ENCODE assay signal across 13 cellular contexts in the genomic region with DNA sequence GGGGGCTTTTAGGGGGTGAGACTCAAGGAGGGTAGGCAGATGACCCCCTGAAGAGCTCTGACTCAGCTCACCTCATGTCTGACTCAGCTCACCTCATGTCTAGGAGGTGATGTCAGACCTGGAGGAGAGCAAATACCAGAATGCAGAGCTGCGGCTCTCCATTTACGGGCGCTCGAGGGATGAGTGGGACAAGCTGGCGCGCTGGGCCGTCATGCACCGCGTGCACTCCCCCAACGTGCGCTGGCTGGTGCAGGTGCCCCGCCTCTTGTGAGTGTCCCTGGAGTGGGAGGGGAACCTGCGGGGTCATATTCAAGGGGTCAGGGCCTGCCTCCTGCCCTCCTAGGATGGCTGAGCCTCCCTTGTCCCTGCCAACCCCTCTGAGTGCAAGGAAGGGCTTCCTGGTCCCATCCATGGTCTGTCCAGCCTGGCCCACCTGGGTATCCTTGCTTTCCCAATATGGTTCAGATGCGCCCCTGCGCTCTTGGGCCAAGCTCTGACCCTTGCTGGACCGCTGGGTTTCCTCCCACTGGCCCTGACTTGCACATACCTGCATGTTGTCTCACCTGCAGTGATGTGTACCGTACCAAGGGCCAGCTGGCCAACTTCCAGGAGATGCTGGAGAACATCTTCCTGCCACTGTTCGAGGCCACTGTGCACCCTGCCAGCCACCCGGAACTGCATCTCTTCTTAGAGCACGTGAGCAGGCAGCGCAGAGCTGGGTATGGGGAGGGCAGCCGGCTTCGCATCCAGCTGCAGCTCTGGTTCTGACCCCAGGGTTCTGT. TPM values are rescaled to one million over a fixed set of nuclear protein-coding genes. Genes with fewer than 3 reads are reported as not detected.
A peak's percentile ranks its signal among the peaks of the same experiment; 100 is the strongest.
DNase-seq lines count a peak whose midpoint lies in the region; ATAC-seq and TF ChIP-seq lines count a peak whose summit lies in the region.
"Had no signal": no experiment of that assay in that cellular context is flagged by ENCODE, and none has a peak within 500 bp of the region (broad histone marks: within the 10 kb centered on the region; RNA-seq: fewer than 3 reads in every experiment).

No MANE protein-coding gene starts in this region.

- WGBS in endodermal cell (ENCODE audit: insufficient coverage in 1 of 2, insufficient read length in 1 of 2), 2 experiments, result 93 to 98% methylated on average over 11 to 23 of the region's 23 CpGs

- H4K20me1 ChIP-seq in PC-3 (ENCODE audit: low read length), result no peaks in the 10 kb centered on the region

- no peaks in the 10 kb centered on the region for H3K27me3 ChIP-seq in PC-3 (ENCODE audit: low read length)
- H3K27me3 ChIP-seq in endodermal cell (ENCODE audit: control insufficient read depth, insufficient read depth, low read length, poor library complexity, severe bottlenecking), result no peaks in the 10 kb centered on the region
- H3K27me3 ChIP-seq: spleen had no signal

- H3K9ac ChIP-seq in PC-3 (ENCODE audit: low read length) (no peak overlapping the region), endodermal cell (ENCODE audit: extremely low read depth, low read length, poor library complexity, severe bottlenecking) (no peak overlapping the region)

- peak overlapping the region; percentile 62 for H3K27ac Mint-ChIP-seq in activated CD4-positive, alpha-beta T cell treated with anti-CD3 and anti-CD28 coated beads, Interleukin-2, amount 10 ng/mL, durations not matched to agents 7 days and 5 days
- H3K27ac Mint-ChIP-seq in activated CD4-positive, alpha-beta T cell treated with anti-CD3 and anti-CD28 coated beads, Interleukin-2, amount 10 ng/mL, durations not matched to agents 24 days and 14 days, result no peak overlapping the region
- H3K27ac Mint-ChIP-seq in endodermal cell, result no peak overlapping the region
- H3K27ac Mint-ChIP-seq: activated B cell treated with CpG ODN at 0.5 μM for 24 hours had no signal

- ATAC-seq in PC-3, result peak; percentile 61; the same call in 1 of the 2 replicates

- intact Hi-C loops in activated CD4-positive, alpha-beta T cell treated with anti-CD3 and anti-CD28 coated beads, Interleukin-2, amount 10 ng/mL, durations not matched to agents 24 days and 14 days (cut with micrococcal nuclease), result no loop called here
- intact Hi-C loops in PC-3 (cut with micrococcal nuclease), result no loop called here

- H3K79me2 ChIP-seq in PC-3 (ENCODE audit: low read length), result peaks cover 11% of the 10 kb centered on the region

- H3K4me3 ChIP-seq in PC-3 (ENCODE audit: low read length) (no peak overlapping the region), endodermal cell (ENCODE audit: low read length) (no peak overlapping the region)
- H3K4me3 ChIP-seq: spleen had no signal

- H3K4me1 ChIP-seq in PC-3 (ENCODE audit: insufficient read depth, low read length) (no peaks in the 10 kb centered on the region), endodermal cell (ENCODE audit: control insufficient read depth, insufficient read depth, low read length) (no peaks in the 10 kb centered on the region)

- peaks cover 40% of the 10 kb centered on the region for H3K36me3 Mint-ChIP-seq in activated CD4-positive, alpha-beta T cell treated with anti-CD3 and anti-CD28 coated beads, Interleukin-2, amount 10 ng/mL, durations not matched to agents 7 days and 5 days (ENCODE audit: low read depth)
- H3K36me3 Mint-ChIP-seq in activated CD4-positive, alpha-beta T cell treated with anti-CD3 and anti-CD28 coated beads, Interleukin-2, amount 10 ng/mL, durations not matched to agents 24 days and 14 days (ENCODE audit: low read depth), result peaks cover 48% of the 10 kb centered on the region
- H3K36me3 Mint-ChIP-seq in endodermal cell (ENCODE audit: low read depth), result peaks cover 35% of the 10 kb centered on the region

- H2AFZ ChIP-seq in PC-3 (ENCODE audit: low read length), result no peak overlapping the region

- H3K4me1 Mint-ChIP-seq in activated CD4-positive, alpha-beta T cell treated with anti-CD3 and anti-CD28 coated beads, Interleukin-2, amount 10 ng/mL, durations not matched to agents 7 days and 5 days, result peaks cover 20% of the 10 kb centered on the region
- H3K4me1 Mint-ChIP-seq in activated CD4-positive, alpha-beta T cell treated with anti-CD3 and anti-CD28 coated beads, Interleukin-2, amount 10 ng/mL, durations not matched to agents 24 days and 14 days, result peaks cover 19% of the 10 kb centered on the region
- H3K4me1 Mint-ChIP-seq in endodermal cell, result no peaks in the 10 kb centered on the region

- H3K9me3 Mint-ChIP-seq in activated CD4-positive, alpha-beta T cell treated with anti-CD3 and anti-CD28 coated beads, Interleukin-2, amount 10 ng/mL, durations not matched to agents 7 days and 5 days, result no peaks in the 10 kb centered on the region
- H3K9me3 Mint-ChIP-seq in activated CD4-positive, alpha-beta T cell treated with anti-CD3 and anti-CD28 coated beads, Interleukin-2, amount 10 ng/mL, durations not matched to agents 24 days and 14 days, result no peaks in the 10 kb centered on the region
- H3K9me3 Mint-ChIP-seq in endodermal cell, result no peaks in the 10 kb centered on the region
- H3K9me3 Mint-ChIP-seq: activated B cell treated with CpG ODN at 0.5 μM for 24 hours had no signal

- POLR2A ChIA-PET in activated CD4-positive, alpha-beta T cell treated with anti-CD3 and anti-CD28 coated beads, Interleukin-2, amount 10 ng/mL, durations not matched to agents 7 days and 5 days (lab: Charles Lee), result no interaction called here
- POLR2A ChIA-PET in PC-3 (lab: Charles Lee; ENCODE audit: unreplicated experiment), result no interaction called here

- no peaks in the 10 kb centered on the region for H3F3A ChIP-seq in PC-3 (ENCODE audit: low read length, unreplicated experiment)

- no peak overlapping the region for H3K4me3 Mint-ChIP-seq in activated CD4-positive, alpha-beta T cell treated with anti-CD3 and anti-CD28 coated beads, Interleukin-2, amount 10 ng/mL, durations not matched to agents 7 days and 5 days
- H3K4me3 Mint-ChIP-seq in activated CD4-positive, alpha-beta T cell treated with anti-CD3 and anti-CD28 coated beads, Interleukin-2, amount 10 ng/mL, durations not matched to agents 24 days and 14 days, result no peak overlapping the region
- H3K4me3 Mint-ChIP-seq in endodermal cell, result no peak overlapping the region
- H3K4me3 Mint-ChIP-seq: activated B cell treated with CpG ODN at 0.5 μM for 24 hours had no signal

- no peaks in the 10 kb centered on the region for H3K27me3 Mint-ChIP-seq in activated CD4-positive, alpha-beta T cell treated with anti-CD3 and anti-CD28 coated beads, Interleukin-2, amount 10 ng/mL, durations not matched to agents 7 days and 5 days
- no peaks in the 10 kb centered on the region for H3K27me3 Mint-ChIP-seq in activated CD4-positive, alpha-beta T cell treated with anti-CD3 and anti-CD28 coated beads, Interleukin-2, amount 10 ng/mL, durations not matched to agents 24 days and 14 days
- no peaks in the 10 kb centered on the region for H3K27me3 Mint-ChIP-seq in endodermal cell (ENCODE audit: insufficient read depth)
- H3K27me3 Mint-ChIP-seq: activated B cell treated with CpG ODN at 0.5 μM for 24 hours had no signal

- H3K27ac ChIP-seq in PC-3 (ENCODE audit: low read length), result no peak overlapping the region
- no peak overlapping the region for H3K27ac ChIP-seq in endodermal cell (ENCODE audit: low read depth, low read length)
- H3K27ac ChIP-seq: spleen had no signal

- no peak for TF ChIP-seq CTCF in PC-3 (conservative IDR thresholded peaks at IDR 0.05; ENCODE audit: low read depth, low read length)
- no peak for TF ChIP-seq CTCF in endodermal cell (conservative IDR thresholded peaks at IDR 0.05)

- DNase-seq in activated CD4-positive, alpha-beta T cell treated with anti-CD3 and anti-CD28 coated beads, Interleukin-2, amount 10 ng/mL, durations not matched to agents 7 days and 5 days, result peak; percentile 4
- no peak for DNase-seq in activated CD4-positive, alpha-beta T cell treated with anti-CD3 and anti-CD28 coated beads, Interleukin-2, amount 10 ng/mL, durations not matched to agents 24 days and 14 days
- DNase-seq in PC-3, result peak; percentile 49
- peak; percentile 39 for DNase-seq in endodermal cell
- peak; percentile 46 for DNase-seq in non-pigmented ciliary epithelial cell (ENCODE audit: low read depth)
- no peak for DNase-seq in DMS79 treated with DMSO at 0.1 percent for 48 hours (lab: John Stamatoyannopoulos, UW)
- no peak for DNase-seq in SHP77 (lab: John Stamatoyannopoulos, UW)
- DNase-seq in DMS114 treated with DMSO at 0.1 percent for 48 hours (lab: John Stamatoyannopoulos, UW; ENCODE audit: unreplicated experiment), result no peak
- DNase-seq: activated B cell treated with CpG ODN at 0.5 μM for 24 hours, amniotic stem cell, MM.1S, spleen had no signal

- BruUV-seq in PC-3 (replicated peaks; lab: Mats Ljungman, UMichigan), result no TSS peak

- H3K4me2 ChIP-seq in PC-3 (ENCODE audit: low read length), result no peak overlapping the region

- H3K36me3 ChIP-seq in PC-3 (ENCODE audit: low read depth, low read length) (peaks cover 32% of the 10 kb centered on the region), endodermal cell (ENCODE audit: control insufficient read depth, insufficient read depth, low read length) (peaks cover 25% of the 10 kb centered on the region)

- CTCF ChIA-PET in activated CD4-positive, alpha-beta T cell treated with anti-CD3 and anti-CD28 coated beads, Interleukin-2, amount 10 ng/mL, durations not matched to agents 7 days and 5 days (lab: Charles Lee), result interaction anchor here (0.6 to 10.3 kb wide), 10 partner anchors 10 to 1046 kb away, joined by 3 to 67 read pairs (median 4); partner anchors contain the start of genes EPS8L3 and GNAI3
- CTCF ChIA-PET in PC-3 (lab: Charles Lee), result no interaction called here

- no peaks in the 10 kb centered on the region for H3K9me2 ChIP-seq in PC-3 (replicated peaks; ENCODE audit: low read length)

- H3K9me3 ChIP-seq in PC-3 (ENCODE audit: low read length), result no peaks in the 10 kb centered on the region
- H3K9me3 ChIP-seq in endodermal cell (ENCODE audit: control insufficient read depth, low read length), result no peaks in the 10 kb centered on the region
- H3K9me3 ChIP-seq: spleen had no signal

RNA-seq across cellular contexts. Expression of gene AMPD2, which starts 9.1 kb away (rescaled TPM):
- total RNA-seq in activated CD4-positive, alpha-beta T cell treated with anti-CD3 and anti-CD28 coated beads, Interleukin-2, amount 10 ng/mL, durations not matched to agents 7 days and 5 days, result 100 to 1,000 TPM; 116 to 120 TPM
- total RNA-seq in activated CD4-positive, alpha-beta T cell treated with anti-CD3 and anti-CD28 coated beads, Interleukin-2, amount 10 ng/mL, durations not matched to agents 24 days and 14 days, result 92.2 and 97.8 TPM in 2 replicates
- total RNA-seq in PC-3 (2014; rRNA removed), result 75.3 and 128 TPM in 2 replicates
- total RNA-seq in endodermal cell, result 10 to 100 TPM; 55.7 to 69.3 TPM
- polyA plus RNA-seq in endodermal cell (2013, experiment 1 of 2), result 68.6 TPM
- polyA plus RNA-seq in endodermal cell (2013, experiment 2 of 2), result 68.8 TPM

RNA-seq across cellular contexts. Expression of gene GNAT2, which starts 9.3 kb away (rescaled TPM):
- not detected for total RNA-seq in activated CD4-positive, alpha-beta T cell treated with anti-CD3 and anti-CD28 coated beads, Interleukin-2, amount 10 ng/mL, durations not matched to agents 7 days and 5 days
- 0.33 TPM in 2 replicates for total RNA-seq in activated CD4-positive, alpha-beta T cell treated with anti-CD3 and anti-CD28 coated beads, Interleukin-2, amount 10 ng/mL, durations not matched to agents 24 days and 14 days
- total RNA-seq in PC-3 (2014; rRNA removed) (0.29 and 0.69 TPM in 2 replicates), endodermal cell (not detected)
- polyA plus RNA-seq in endodermal cell (2013, experiment 1 of 2), result not detected
- polyA plus RNA-seq in endodermal cell (2013, experiment 2 of 2), result not detected
- total RNA-seq: activated B cell treated with CpG ODN at 0.5 μM for 24 hours, HT-29 had no signal

RNA-seq across cellular contexts. Expression of gene GSTM4, which starts 27.2 kb away (rescaled TPM):
- total RNA-seq in activated CD4-positive, alpha-beta T cell treated with anti-CD3 and anti-CD28 coated beads, Interleukin-2, amount 10 ng/mL, durations not matched to agents 7 days and 5 days, result 10 to 100 TPM; 34.3 to 36.3 TPM
- total RNA-seq in activated CD4-positive, alpha-beta T cell treated with anti-CD3 and anti-CD28 coated beads, Interleukin-2, amount 10 ng/mL, durations not matched to agents 24 days and 14 days, result 6.8 and 9.9 TPM in 2 replicates
- total RNA-seq in PC-3 (2014; rRNA removed) (24.0 and 25.9 TPM in 2 replicates), endodermal cell (10 to 100 TPM; 20.1 to 28.5 TPM)
- 21.7 TPM for polyA plus RNA-seq in endodermal cell (2013, experiment 1 of 2)
- 16.9 TPM for polyA plus RNA-seq in endodermal cell (2013, experiment 2 of 2)

RNA-seq across cellular contexts. Expression of gene GSTM2, which starts 39.1 kb away (rescaled TPM):
- total RNA-seq in activated CD4-positive, alpha-beta T cell treated with anti-CD3 and anti-CD28 coated beads, Interleukin-2, amount 10 ng/mL, durations not matched to agents 7 days and 5 days, result 10 to 100 TPM; 33.4 to 33.5 TPM
- 17.5 and 18.4 TPM in 2 replicates for total RNA-seq in activated CD4-positive, alpha-beta T cell treated with anti-CD3 and anti-CD28 coated beads, Interleukin-2, amount 10 ng/mL, durations not matched to agents 24 days and 14 days
- total RNA-seq in PC-3 (2014; rRNA removed), result 29.0 and 38.6 TPM in 2 replicates
- 10 to 100 TPM; 18.4 to 30.3 TPM for total RNA-seq in endodermal cell
- polyA plus RNA-seq in endodermal cell (2013, experiment 1 of 2), result 68.2 TPM
- 52.4 TPM for polyA plus RNA-seq in endodermal cell (2013, experiment 2 of 2)
- total RNA-seq: HT-29 had no signal

RNA-seq across cellular contexts. Expression of gene GSTM1, which starts 58.9 kb away (rescaled TPM):
- total RNA-seq in activated CD4-positive, alpha-beta T cell treated with anti-CD3 and anti-CD28 coated beads, Interleukin-2, amount 10 ng/mL, durations not matched to agents 7 days and 5 days, result 10 to 100 TPM; 68.4 to 77.2 TPM
- total RNA-seq in activated CD4-positive, alpha-beta T cell treated with anti-CD3 and anti-CD28 coated beads, Interleukin-2, amount 10 ng/mL, durations not matched to agents 24 days and 14 days, result 92.2 and 94.2 TPM in 2 replicates
- total RNA-seq in PC-3 (2014; rRNA removed) (not detected in 2 replicates), endodermal cell (10 to 100 TPM; 23.0 to 65.6 TPM)
- polyA plus RNA-seq in endodermal cell (2013, experiment 1 of 2), result not detected
- polyA plus RNA-seq in endodermal cell (2013, experiment 2 of 2), result not detected
- total RNA-seq: HT-29 had no signal

Comparison
In these comparisons a context has a peak if more than half of its experiments do, and no peak if none do; other contexts are left out.
1. DNase-seq: peak in activated CD4-positive, alpha-beta T cell treated with anti-CD3 and anti-CD28 coated beads, Interleukin-2, amount 10 ng/mL, durations not matched to agents 7 days and 5 days (single experiment), PC-3 (single experiment), endodermal cell (single experiment) and non-pigmented ciliary epithelial cell (single experiment); none in activated CD4-positive, alpha-beta T cell treated with anti-CD3 and anti-CD28 coated beads, Interleukin-2, amount 10 ng/mL, durations not matched to agents 24 days and 14 days (single experiment), DMS79 treated with DMSO at 0.1 percent for 48 hours (single experiment), SHP77 (0 of 2) and DMS114 treated with DMSO at 0.1 percent for 48 hours (single experiment).